ENCODE assay signal across 8 cellular contexts in genomic region chr6:91754691-91755090, GRCh38.
"Had no signal": no experiment of that assay in that cellular context is flagged by ENCODE, and none has a peak within 500 bp of the region (broad histone marks: within the 10 kb centered on the region; RNA-seq: fewer than 3 reads in every experiment).

No MANE protein-coding gene starts in this region.

- DNase-seq: GM23248, GOT3, H7, H9, HCEC 1CT, HFFc6 had no signal

- ATAC-seq: GM23338, HCT116 had no signal
